ENCODE assay signal across 1 cellular context in the genomic region with DNA sequence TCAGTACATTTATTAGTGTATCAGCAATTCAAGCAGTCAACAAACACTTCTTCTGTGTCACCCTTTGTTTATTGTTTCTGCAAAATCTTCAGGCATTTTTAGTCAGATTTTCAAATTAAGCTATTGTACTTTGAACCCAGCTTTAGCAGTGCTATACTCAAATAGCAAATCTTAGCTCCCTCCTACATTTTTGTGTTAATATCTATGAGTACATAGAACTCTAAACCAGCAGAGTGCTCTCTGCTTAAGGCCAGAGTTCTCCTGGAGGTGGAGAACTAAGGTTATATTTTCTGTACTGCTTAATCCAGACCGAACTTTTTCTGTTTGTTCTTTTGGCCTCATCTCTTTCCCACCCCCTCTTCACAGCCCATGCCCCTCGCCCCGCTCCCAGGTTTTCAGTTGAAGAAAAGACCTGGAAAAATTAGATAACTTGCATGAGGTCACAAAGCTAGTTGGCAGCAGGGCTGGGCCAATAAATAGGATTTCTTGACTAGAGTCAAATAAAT.
TF ChIP-seq lines count a peak whose summit lies in the region.

No MANE protein-coding gene starts in this region.

TF ChIP-seq in HepG2, 621 proteins besides CTCF, POLR2A, EP300 and RAD21 (continued from another document and continues in another):
- TF ChIP-seq PHF21A (CRISPR knock-in tag; IDR thresholded peaks at IDR 0.05) (peak; percentile 65), ZNF12 (CRISPR knock-in tag; IDR thresholded peaks at IDR 0.05) (no peak), ZNF143 (CRISPR knock-in tag; IDR thresholded peaks at IDR 0.05) (no peak), ZNF136 (CRISPR knock-in tag; IDR thresholded peaks at IDR 0.05; ENCODE audit: low read depth) (no peak), GATAD2A (CRISPR knock-in tag; IDR thresholded peaks at IDR 0.05) (peak; percentile 10; the same call in 1 of the 2 replicates), TRAFD1 (CRISPR knock-in tag; IDR thresholded peaks at IDR 0.05; ENCODE audit: borderline replicate concordance) (no peak), PRDM4 (CRISPR knock-in tag; IDR thresholded peaks at IDR 0.05; ENCODE audit: borderline replicate concordance) (no peak), DPF2 (CRISPR knock-in tag; IDR thresholded peaks at IDR 0.05; ENCODE audit: borderline replicate concordance, low read depth) (no peak), AHR (CRISPR knock-in tag; IDR thresholded peaks at IDR 0.05) (no peak), ZNF230 (CRISPR knock-in tag; IDR thresholded peaks at IDR 0.05) (no peak), CC2D1A (CRISPR knock-in tag; IDR thresholded peaks at IDR 0.05) (no peak), KDM6A (CRISPR knock-in tag; IDR thresholded peaks at IDR 0.05; ENCODE audit: low read depth) (peak; percentile 57; the same call in 1 of the 2 replicates), HNRNPLL (IDR thresholded peaks at IDR 0.05; ENCODE audit: low read depth, low read length, poor library complexity, severe bottlenecking) (no peak), ZBTB34 (CRISPR knock-in tag; IDR thresholded peaks at IDR 0.05) (no peak), SAP130 (CRISPR knock-in tag; IDR thresholded peaks at IDR 0.05; ENCODE audit: low read depth) (0 out of 2 replicates have a peak, but pooled peaks have one; percentile 10), RARG (CRISPR knock-in tag; IDR thresholded peaks at IDR 0.05; ENCODE audit: low read depth) (no peak), ZFP37 (CRISPR knock-in tag; IDR thresholded peaks at IDR 0.05; ENCODE audit: borderline replicate concordance) (no peak), ZSCAN22 (CRISPR knock-in tag; IDR thresholded peaks at IDR 0.05) (no peak), MNT (IDR thresholded peaks at IDR 0.05) (no peak), NFYB (CRISPR knock-in tag; IDR thresholded peaks at IDR 0.05) (no peak), RORA (CRISPR knock-in tag; IDR thresholded peaks at IDR 0.05) (0 out of 2 replicates have a peak, but pooled peaks have one; percentile 65), KIAA2018 (CRISPR knock-in tag; IDR thresholded peaks at IDR 0.05; ENCODE audit: borderline replicate concordance) (no peak), CBX1 (IDR thresholded peaks at IDR 0.05; ENCODE audit: low read depth) (no peak), TBX2 (CRISPR knock-in tag; IDR thresholded peaks at IDR 0.05; ENCODE audit: borderline replicate concordance) (no peak), SRF (IDR thresholded peaks at IDR 0.05; ENCODE audit: low read depth, low read length) (no peak), ZBTB42 (CRISPR knock-in tag; IDR thresholded peaks at IDR 0.05) (no peak), PRPF4 (IDR thresholded peaks at IDR 0.05; ENCODE audit: low read depth, low read length, poor library complexity, severe bottlenecking) (no peak), EEA1 (CRISPR knock-in tag; IDR thresholded peaks at IDR 0.05; ENCODE audit: borderline replicate concordance) (no peak), ZNF792 (CRISPR knock-in tag; IDR thresholded peaks at IDR 0.05) (peak; percentile 46; the same call in 1 of the 2 replicates), ERF (CRISPR knock-in tag; IDR thresholded peaks at IDR 0.05) (no peak), ZNF619 (CRISPR knock-in tag; IDR thresholded peaks at IDR 0.05) (no peak), ONECUT2 (CRISPR knock-in tag; IDR thresholded peaks at IDR 0.05) (peak; percentile 68; the same call in 1 of the 2 replicates), JUNB (CRISPR knock-in tag; IDR thresholded peaks at IDR 0.05; ENCODE audit: borderline replicate concordance) (no peak), MBD4 (IDR thresholded peaks at IDR 0.05; ENCODE audit: borderline replicate concordance, low read length) (0 out of 2 replicates have a peak, but pooled peaks have one; percentile 54), ZNF724P (CRISPR knock-in tag; IDR thresholded peaks at IDR 0.05; ENCODE audit: borderline replicate concordance) (no peak), TOE1 (CRISPR knock-in tag; IDR thresholded peaks at IDR 0.05) (peak; percentile 77; the same call in 1 of the 2 replicates)
- TF ChIP-seq, protein P1, sequence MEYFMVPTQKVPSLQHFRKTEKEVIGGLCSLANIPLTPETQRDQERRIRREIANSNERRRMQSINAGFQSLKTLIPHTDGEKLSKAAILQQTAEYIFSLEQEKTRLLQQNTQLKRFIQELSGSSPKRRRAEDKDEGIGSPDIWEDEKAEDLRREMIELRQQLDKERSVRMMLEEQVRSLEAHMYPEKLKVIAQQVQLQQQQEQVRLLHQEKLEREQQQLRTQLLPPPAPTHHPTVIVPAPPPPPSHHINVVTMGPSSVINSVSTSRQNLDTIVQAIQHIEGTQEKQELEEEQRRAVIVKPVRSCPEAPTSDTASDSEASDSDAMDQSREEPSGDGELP (IDR thresholded peaks at IDR 0.05; ENCODE audit: borderline replicate concordance, low read depth): no peak
- TF ChIP-seq, protein P2, sequence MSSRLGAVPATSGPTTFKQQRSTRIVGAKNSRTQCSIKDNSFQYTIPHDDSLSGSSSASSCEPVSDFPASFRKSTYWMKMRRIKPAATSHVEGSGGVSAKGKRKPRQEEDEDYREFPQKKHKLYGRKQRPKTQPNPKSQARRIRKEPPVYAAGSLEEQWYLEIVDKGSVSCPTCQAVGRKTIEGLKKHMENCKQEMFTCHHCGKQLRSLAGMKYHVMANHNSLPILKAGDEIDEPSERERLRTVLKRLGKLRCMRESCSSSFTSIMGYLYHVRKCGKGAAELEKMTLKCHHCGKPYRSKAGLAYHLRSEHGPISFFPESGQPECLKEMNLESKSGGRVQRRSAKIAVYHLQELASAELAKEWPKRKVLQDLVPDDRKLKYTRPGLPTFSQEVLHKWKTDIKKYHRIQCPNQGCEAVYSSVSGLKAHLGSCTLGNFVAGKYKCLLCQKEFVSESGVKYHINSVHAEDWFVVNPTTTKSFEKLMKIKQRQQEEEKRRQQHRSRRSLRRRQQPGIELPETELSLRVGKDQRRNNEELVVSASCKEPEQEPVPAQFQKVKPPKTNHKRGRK (CRISPR knock-in tag; IDR thresholded peaks at IDR 0.05): no peak
- TF ChIP-seq, protein P3, sequence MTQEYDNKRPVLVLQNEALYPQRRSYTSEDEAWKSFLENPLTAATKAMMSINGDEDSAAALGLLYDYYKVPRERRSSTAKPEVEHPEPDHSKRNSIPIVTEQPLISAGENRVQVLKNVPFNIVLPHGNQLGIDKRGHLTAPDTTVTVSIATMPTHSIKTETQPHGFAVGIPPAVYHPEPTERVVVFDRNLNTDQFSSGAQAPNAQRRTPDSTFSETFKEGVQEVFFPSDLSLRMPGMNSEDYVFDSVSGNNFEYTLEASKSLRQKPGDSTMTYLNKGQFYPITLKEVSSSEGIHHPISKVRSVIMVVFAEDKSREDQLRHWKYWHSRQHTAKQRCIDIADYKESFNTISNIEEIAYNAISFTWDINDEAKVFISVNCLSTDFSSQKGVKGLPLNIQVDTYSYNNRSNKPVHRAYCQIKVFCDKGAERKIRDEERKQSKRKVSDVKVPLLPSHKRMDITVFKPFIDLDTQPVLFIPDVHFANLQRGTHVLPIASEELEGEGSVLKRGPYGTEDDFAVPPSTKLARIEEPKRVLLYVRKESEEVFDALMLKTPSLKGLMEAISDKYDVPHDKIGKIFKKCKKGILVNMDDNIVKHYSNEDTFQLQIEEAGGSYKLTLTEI (CRISPR knock-in tag; conservative IDR thresholded peaks at IDR 0.05): no peak
